In the genomic region with DNA sequence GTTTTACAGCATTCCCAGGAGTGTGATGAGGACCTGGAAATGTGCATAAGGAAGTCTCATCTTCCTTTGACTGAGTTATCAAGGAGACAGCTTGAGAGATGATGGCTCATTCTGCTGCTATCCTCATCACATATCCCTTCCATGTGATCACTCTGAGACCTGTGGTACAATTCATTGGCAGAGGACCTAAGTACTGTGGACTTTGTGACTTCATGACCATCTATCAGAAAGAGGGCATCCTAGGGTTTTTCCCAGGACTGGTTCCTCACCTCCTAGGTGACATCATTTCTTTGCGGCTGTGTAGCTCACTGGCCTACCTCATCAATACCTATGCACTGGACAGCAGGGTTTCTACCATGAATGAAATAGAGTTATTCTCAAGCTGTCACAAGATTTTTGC, we compare ENCODE assay signal across 23 cellular contexts.
"Had no signal": no experiment of that assay in that cellular context is flagged by ENCODE, and none has a peak within 500 bp of the region (broad histone marks: within the 10 kb centered on the region; RNA-seq: fewer than 3 reads in every experiment).

No MANE protein-coding gene starts in this region.

- H3K4me3 Mint-ChIP-seq: activated CD8-positive, alpha-beta T cell treated with anti-CD3 and anti-CD28 coated beads for 36 hours; activated T-cell treated with anti-CD3 and anti-CD28 coated beads, Interleukin-2, amount 50 U/mL, for 4 hours; mesothelial cell of epicardium; naive thymus-derived CD4-positive, alpha-beta T cell; stimulated activated naive B cell treated with anti-CD40 and anti-IgM and Interleukin-4, amounts not matched to agents 10 μg/mL and 1 μg/mL and 100 μg/mL, for 72 hours; T-helper 17 cell had no signal

- H3K4me1 ChIP-seq: stomach, thyroid gland, upper lobe of right lung had no signal

- H3K36me3 Mint-ChIP-seq: mesothelial cell of epicardium had no signal

- H3K4me3 ChIP-seq: dorsolateral prefrontal cortex, skin epidermis, stomach, thyroid gland, upper lobe of right lung had no signal

- FAIRE-seq: colon, frontal cortex, islet of Langerhans had no signal

- DNase-seq: activated CD4-positive, alpha-beta T cell treated with anti-CD3 and anti-CD28 coated beads, Interleukin-2, amount 50 U/mL, for 1 hour; activated CD4-positive, CD25-positive, alpha-beta regulatory T cell treated with anti-CD3 and anti-CD28 coated beads, Interleukin-2, amount 50 U/mL, for 72 hours; activated CD8-positive, alpha-beta T cell treated with anti-CD3 and anti-CD28 coated beads for 36 hours; activated T-cell treated with anti-CD3 and anti-CD28 coated beads, Interleukin-2, amount 50 U/mL, for 4 hours; dorsolateral prefrontal cortex; effector memory CD4-positive, alpha-beta T cell; naive thymus-derived CD4-positive, alpha-beta T cell; posterior cingulate gyrus; right cardiac atrium; stimulated activated CD4-positive, alpha-beta T cell treated with anti-CD3 and anti-CD28 coated beads, Interleukin-4, amount 100 ng/mL, for 4 hours; stimulated activated CD8-positive, alpha-beta memory T cell treated with anti-CD3 and anti-CD28 coated beads, Interleukin-4, amount 100 ng/mL, for 48 hours; stimulated activated naive B cell treated with anti-CD40 and anti-IgM and Interleukin-4, amounts not matched to agents 10 μg/mL and 1 μg/mL and 100 μg/mL, for 72 hours; stomach; SW 1271; T-helper 17 cell; T1000; thyroid gland; upper lobe of right lung had no signal

- H3K9me3 ChIP-seq: stomach, thyroid gland, upper lobe of right lung had no signal

- ATAC-seq: activated T-cell treated with anti-CD3 and anti-CD28 coated beads, Interleukin-2, amount 50 U/mL, for 4 hours; right cardiac atrium; T-helper 17 cell; upper lobe of right lung had no signal

- H3K9me3 Mint-ChIP-seq: activated T-cell treated with anti-CD3 and anti-CD28 coated beads, Interleukin-2, amount 50 U/mL, for 4 hours had no signal

- H3K27ac ChIP-seq: dorsolateral prefrontal cortex, skin epidermis, stomach, thyroid gland, upper lobe of right lung had no signal

- H3K4me1 Mint-ChIP-seq: T-helper 17 cell had no signal

- H3K27ac Mint-ChIP-seq: activated CD8-positive, alpha-beta T cell treated with anti-CD3 and anti-CD28 coated beads for 36 hours; mesothelial cell of epicardium; stimulated activated naive B cell treated with anti-CD40 and anti-IgM and Interleukin-4, amounts not matched to agents 10 μg/mL and 1 μg/mL and 100 μg/mL, for 72 hours; T-helper 17 cell had no signal

- H3K36me3 ChIP-seq: stomach, thyroid gland, upper lobe of right lung had no signal

- H3K27me3 Mint-ChIP-seq: activated CD8-positive, alpha-beta T cell treated with anti-CD3 and anti-CD28 coated beads for 36 hours; naive thymus-derived CD4-positive, alpha-beta T cell; stimulated activated naive B cell treated with anti-CD40 and anti-IgM and Interleukin-4, amounts not matched to agents 10 μg/mL and 1 μg/mL and 100 μg/mL, for 72 hours; T-helper 17 cell had no signal

- H3K27me3 ChIP-seq: dorsolateral prefrontal cortex, stomach, thyroid gland, upper lobe of right lung had no signal
